Comparison of ENCODE assay signal across 8 cellular contexts in genomic region chr4:181301735-181302380, GRCh38.
DNase-seq lines count a peak whose midpoint lies in the region; ATAC-seq, FAIRE-seq and TF ChIP-seq lines count a peak whose summit lies in the region.

No MANE protein-coding gene starts in this region.

- DNase-seq in BE2C (peak; percentile 60), GM12892 (ENCODE audit: insufficient read length) (no peak), NCI-H774 (lab: John Stamatoyannopoulos, UW) (peak; percentile 77), ecto neural progenitor cell (ENCODE audit: low spot score) (peak; percentile 53), progenitor cell of endocrine pancreas (ENCODE audit: low spot score, unreplicated experiment) (no peak), mesenchymal stem cell (no peak)
- DNase-seq in activated T-helper 2 cell treated with anti-CD3 and anti-CD28 coated beads, Interferon-gamma antibody, Interleukin-2, Interleukin-4, amounts not matched to agents 10 μg/mL and 5 μg/mL and 100 μg/mL, durations not matched to agents 14 hours and 24 hours and 36 hours (ENCODE audit: low spot score), result no peak

- H2BK15ac ChIP-seq in mesenchymal stem cell (ENCODE audit: low read depth, poor library complexity, severe bottlenecking), result no peak overlapping the region

- FAIRE-seq in GM12892 (lab: Jason Lieb, UNC), result peak; percentile 81

- H3K23ac ChIP-seq in mesenchymal stem cell (ENCODE audit: low read length in 2 of 2), result no peak overlapping the region

- H3K14ac ChIP-seq in mesenchymal stem cell (ENCODE audit: low read length in 2 of 2), result no peak overlapping the region

- H3K36me3 Mint-ChIP-seq in progenitor cell of endocrine pancreas (ENCODE audit: insufficient read depth), result peaks cover 1% of the 10 kb centered on the region
- no peaks in the 10 kb centered on the region for H3K36me3 Mint-ChIP-seq in activated T-helper 2 cell treated with anti-CD3 and anti-CD28 coated beads, Interferon-gamma antibody, Interleukin-2, Interleukin-4, amounts not matched to agents 10 μg/mL and 5 μg/mL and 100 μg/mL, durations not matched to agents 14 hours and 24 hours and 36 hours (ENCODE audit: low read depth)

- H3K4ac ChIP-seq in mesenchymal stem cell (ENCODE audit: low read depth in 1 of 2, low read length in 2 of 2), result no peak overlapping the region

- no peak for TF ChIP-seq POLR2A in GM12892 (IDR thresholded peaks at IDR 0.05; ENCODE audit: low read depth, low read length)

- no peak overlapping the region for H4K8ac ChIP-seq in mesenchymal stem cell (ENCODE audit: low read length)

- H2BK12ac ChIP-seq in mesenchymal stem cell (ENCODE audit: low read length in 2 of 2), result no peak overlapping the region

- peak; percentile 76 for TF ChIP-seq CTCF in BE2C (IDR thresholded peaks at IDR 0.05; ENCODE audit: low read depth, low read length)
- peak; percentile 61 for TF ChIP-seq CTCF in progenitor cell of endocrine pancreas (IDR thresholded peaks at IDR 0.05; ENCODE audit: unreplicated experiment)

- H3K4me3 ChIP-seq in BE2C (ENCODE audit: low read depth, low read length) (no peak overlapping the region), mesenchymal stem cell (ENCODE audit: insufficient read depth in 1 of 2, low read depth in 1 of 2, low read length in 2 of 2) (no peak overlapping the region)

- peaks cover 11% of the 10 kb centered on the region for H3K9me3 Mint-ChIP-seq in progenitor cell of endocrine pancreas (ENCODE audit: low read depth)
- no peaks in the 10 kb centered on the region for H3K9me3 Mint-ChIP-seq in activated T-helper 2 cell treated with anti-CD3 and anti-CD28 coated beads, Interferon-gamma antibody, Interleukin-2, Interleukin-4, amounts not matched to agents 10 μg/mL and 5 μg/mL and 100 μg/mL, durations not matched to agents 14 hours and 24 hours and 36 hours

- ATAC-seq in HG03175 (IDR thresholded peaks at IDR 0.05; ENCODE audit: unreplicated experiment), result peak; percentile 61

- no peak overlapping the region for H3K9ac ChIP-seq in mesenchymal stem cell (ENCODE audit: low read length)

- no peak overlapping the region for H2BK5ac ChIP-seq in mesenchymal stem cell (ENCODE audit: low read depth, low read length, poor library complexity, severe bottlenecking)

- no peak overlapping the region for H2AK5ac ChIP-seq in mesenchymal stem cell (ENCODE audit: low read length, severe bottlenecking)

- H2AFZ ChIP-seq in mesenchymal stem cell (ENCODE audit: low read depth, low read length), result no peak overlapping the region

- H3K79me1 ChIP-seq in mesenchymal stem cell (replicated peaks; ENCODE audit: low read length, poor library complexity, severe bottlenecking), result no peaks in the 10 kb centered on the region

- H3K27me3 ChIP-seq in BE2C (no peaks in the 10 kb centered on the region), mesenchymal stem cell (ENCODE audit: control insufficient read depth in 1 of 2, insufficient read depth in 1 of 2, low read length in 2 of 2) (no peaks in the 10 kb centered on the region)

- H4K91ac ChIP-seq in mesenchymal stem cell (ENCODE audit: low read length), result no peak overlapping the region

- H3K9me3 ChIP-seq in BE2C, result no peaks in the 10 kb centered on the region
- H3K9me3 ChIP-seq in mesenchymal stem cell (ENCODE audit: control insufficient read depth, low read length), result no peaks in the 10 kb centered on the region

- H3K4me3 Mint-ChIP-seq in progenitor cell of endocrine pancreas (ENCODE audit: low read depth), result no peak overlapping the region
- H3K4me3 Mint-ChIP-seq in activated T-helper 2 cell treated with anti-CD3 and anti-CD28 coated beads, Interferon-gamma antibody, Interleukin-2, Interleukin-4, amounts not matched to agents 10 μg/mL and 5 μg/mL and 100 μg/mL, durations not matched to agents 14 hours and 24 hours and 36 hours (ENCODE audit: low read depth), result no peak overlapping the region

- H3K27me3 Mint-ChIP-seq in progenitor cell of endocrine pancreas, result no peaks in the 10 kb centered on the region
- no peaks in the 10 kb centered on the region for H3K27me3 Mint-ChIP-seq in activated T-helper 2 cell treated with anti-CD3 and anti-CD28 coated beads, Interferon-gamma antibody, Interleukin-2, Interleukin-4, amounts not matched to agents 10 μg/mL and 5 μg/mL and 100 μg/mL, durations not matched to agents 14 hours and 24 hours and 36 hours (ENCODE audit: low read depth)

- H3K36me3 ChIP-seq in BE2C, result no peaks in the 10 kb centered on the region
- no peaks in the 10 kb centered on the region for H3K36me3 ChIP-seq in mesenchymal stem cell (ENCODE audit: control insufficient read depth in 1 of 2, insufficient read depth in 2 of 2, low read depth in 1 of 2, low read length in 2 of 2)

- H3K18ac ChIP-seq in mesenchymal stem cell (ENCODE audit: low read depth in 1 of 2, low read length in 2 of 2), result no peak overlapping the region

- intact Hi-C loops in activated T-helper 2 cell treated with anti-CD3 and anti-CD28 coated beads, Interferon-gamma antibody, Interleukin-2, Interleukin-4, amounts not matched to agents 10 μg/mL and 5 μg/mL and 100 μg/mL, durations not matched to agents 14 hours and 24 hours and 36 hours (cut with micrococcal nuclease), result no loop called here

- 43% methylated on average over 6 of the region's 7 CpGs for WGBS in mesenchymal stem cell

- H2BK120ac ChIP-seq in mesenchymal stem cell (ENCODE audit: low read depth, low read length), result no peak overlapping the region

- peaks cover 3% of the 10 kb centered on the region; the same call in 1 of the 2 replicates for H3K4me1 ChIP-seq in BE2C
- no peaks in the 10 kb centered on the region for H3K4me1 ChIP-seq in mesenchymal stem cell (ENCODE audit: control insufficient read depth, insufficient read depth, low read depth, low read length)

- H3K4me1 Mint-ChIP-seq in progenitor cell of endocrine pancreas (ENCODE audit: low read depth), result no peaks in the 10 kb centered on the region
- H3K4me1 Mint-ChIP-seq in activated T-helper 2 cell treated with anti-CD3 and anti-CD28 coated beads, Interferon-gamma antibody, Interleukin-2, Interleukin-4, amounts not matched to agents 10 μg/mL and 5 μg/mL and 100 μg/mL, durations not matched to agents 14 hours and 24 hours and 36 hours (ENCODE audit: low read depth), result no peaks in the 10 kb centered on the region

- H3K4me2 ChIP-seq in mesenchymal stem cell (ENCODE audit: low read length, poor library complexity, severe bottlenecking), result no peak overlapping the region

- no peak overlapping the region for H3K27ac ChIP-seq in mesenchymal stem cell (ENCODE audit: low read length, poor library complexity, severe bottlenecking)

- no peak overlapping the region for H3K27ac Mint-ChIP-seq in progenitor cell of endocrine pancreas
- no peak overlapping the region for H3K27ac Mint-ChIP-seq in activated T-helper 2 cell treated with anti-CD3 and anti-CD28 coated beads, Interferon-gamma antibody, Interleukin-2, Interleukin-4, amounts not matched to agents 10 μg/mL and 5 μg/mL and 100 μg/mL, durations not matched to agents 14 hours and 24 hours and 36 hours

Comparison
In these comparisons a context has a peak if more than half of its experiments do, and no peak if none do; other contexts are left out.
1. DNase-seq: peak in BE2C (single experiment), NCI-H774 (single experiment) and ecto neural progenitor cell (single experiment); none in GM12892 (single experiment), progenitor cell of endocrine pancreas (single experiment), activated T-helper 2 cell treated with anti-CD3 and anti-CD28 coated beads, Interferon-gamma antibody, Interleukin-2, Interleukin-4, amounts not matched to agents 10 μg/mL and 5 μg/mL and 100 μg/mL, durations not matched to agents 14 hours and 24 hours and 36 hours (single experiment) and mesenchymal stem cell (single experiment).